ENCODE assay signal across 21 cellular contexts in genomic region chr20:21820045-21820444, GRCh38.
"Had no signal": no experiment of that assay in that cellular context is flagged by ENCODE, and none has a peak within 500 bp of the region (broad histone marks: within the 10 kb centered on the region; RNA-seq: fewer than 3 reads in every experiment).

No MANE protein-coding gene starts in this region.

- ATAC-seq: Panc1, PC-3, T-cell had no signal

- DNase-seq: Karpas-422; KG1; MG63; NCI-H1092; NCI-H1436 treated with DMSO at 0.1 percent for 48 hours; NCI-H1694; NCI-H187 treated with DMSO at 0.1 percent for 48 hours; NCI-H2029 treated with DMSO at 0.1 percent for 48 hours; NCI-H345; NCI-H446 treated with DMSO at 0.1 percent for 48 hours; NCI-H510A treated with DMSO at 0.1 percent for 48 hours; NCI-H526; NCI-H748 treated with DMSO at 0.1 percent for 48 hours; NK-92 treated with Interleukin-12 subunit alpha and Interleukin-12 subunit beta, amount 100 ng/mL, for 24 hours; PC-3; SHP77; SK-N-SH; SW 1271; T-cell had no signal

- H3K9me3 ChIP-seq: MG63, SK-N-SH had no signal

- H3K36me3 ChIP-seq: MG63 had no signal

- H3K27me3 ChIP-seq: MG63 had no signal

- H3K9ac ChIP-seq: SK-N-SH had no signal

- H3K4me3 ChIP-seq: MG63 had no signal

- H3K27ac ChIP-seq: RWPE1 had no signal

- H3K4me2 ChIP-seq: SK-N-SH had no signal
